Comparison of ENCODE assay signal across 9 cellular contexts in genomic region chr12:7994731-7995205, GRCh38. TPM values are rescaled to one million over a fixed set of nuclear protein-coding genes. Genes with fewer than 3 reads are reported as not detected.
DNase-seq lines count a peak whose midpoint lies in the region; ATAC-seq, FAIRE-seq and TF ChIP-seq lines count a peak whose summit lies in the region.
"Had no signal": no experiment of that assay in that cellular context is flagged by ENCODE, and none has a peak within 500 bp of the region (broad histone marks: within the 10 kb centered on the region; RNA-seq: fewer than 3 reads in every experiment).

No MANE protein-coding gene starts in this region.

- no peak overlapping the region for H3K27ac ChIP-seq in endothelial cell of umbilical vein (ENCODE audit: insufficient read depth, low read depth, low read length)
- H3K27ac ChIP-seq in sigmoid colon: peak overlapping the region in 3 of 4 donors; percentile 21 to 55 (median 52)
- H3K27ac ChIP-seq: pancreas had no signal

- FAIRE-seq in HTR-8/SVneo (lab: Jason Lieb, UNC) (peak; percentile 4), endothelial cell of umbilical vein (lab: Jason Lieb, UNC) (peak; percentile 49)
- FAIRE-seq: pancreas had no signal

- TF ChIP-seq POLR2A in endothelial cell of umbilical vein (IDR thresholded peaks at IDR 0.05; ENCODE audit: low read depth, low read length) (no peak), sigmoid colon (IDR thresholded peaks at IDR 0.05) (no peak)

- dilution Hi-C loops in endothelial cell of umbilical vein (cut with MboI; ENCODE audit: extremely low pct_ligation_motif_present, low sequenced_read_pairs): no loop called here

- H3K9me3 ChIP-seq in endothelial cell of umbilical vein (replicated peaks; ENCODE audit: control insufficient read depth, insufficient read depth, low read length) (no peaks in the 10 kb centered on the region), sigmoid colon (peaks cover 0 to 3% (median 0%) of the 10 kb centered on the region in 4 donors)
- H3K9me3 ChIP-seq: pancreas had no signal

- POLR2A ChIA-PET in endothelial cell of umbilical vein (lab: Charles Lee): no interaction called here

- TF ChIP-seq CTCF in endothelial cell of umbilical vein (IDR thresholded peaks at IDR 0.05; ENCODE audit: extremely low read depth in 1 of 2, insufficient read depth in 1 of 2, low read depth in 1 of 2, low read length in 2 of 2) (no peak), sigmoid colon (IDR thresholded peaks at IDR 0.05) (no peak)

- H3K4me2 ChIP-seq in endothelial cell of umbilical vein (ENCODE audit: insufficient read depth, low read length): no peak overlapping the region

- no peak for DNase-seq in HTR-8/SVneo (ENCODE audit: insufficient read length, low spot score)
- no peak for DNase-seq in endothelial cell of umbilical vein (ENCODE audit: low read depth, low spot score)
- no peak for DNase-seq in sigmoid colon
- DNase-seq in NCI-H1105 treated with DMSO at 0.1 percent for 48 hours (lab: John Stamatoyannopoulos, UW): no peak
- DNase-seq in GM19238 (ENCODE audit: insufficient read length, low spot score): no peak
- no peak for DNase-seq in stimulated activated CD4-positive, alpha-beta T cell treated with anti-CD3 and anti-CD28 coated beads, Interleukin-1b, Interleukin-23, amount 100 ng/mL, for 48 hours

- no peak overlapping the region for H2AFZ ChIP-seq in endothelial cell of umbilical vein (ENCODE audit: low read depth, low read length)

- H4K20me1 ChIP-seq in endothelial cell of umbilical vein (replicated peaks; ENCODE audit: control insufficient read depth, extremely low read depth, insufficient read depth, low read length): no peaks in the 10 kb centered on the region

- intact Hi-C loops in endothelial cell of umbilical vein (cut with micrococcal nuclease) (loop anchor here (1.0 to 10.0 kb wide), 5 partner anchors 34 to 320 kb away; no protein-coding TSS in a partner anchor), sigmoid colon (cut with DNase I) (loop anchor here (1.0 kb wide), 2 partner anchors 59 to 134 kb away; no protein-coding TSS in a partner anchor)

- CTCF ChIA-PET in endothelial cell of umbilical vein (lab: Charles Lee): interaction anchor here (0.8 to 5.7 kb wide), 13 partner anchors 12 to 164 kb away, joined by 3 to 132 read pairs (median 3); partner anchors contain the start of gene SLC2A3

- no peaks in the 10 kb centered on the region for H3K79me2 ChIP-seq in endothelial cell of umbilical vein (ENCODE audit: control insufficient read depth, insufficient read depth, low read length)

- H3K4me1 ChIP-seq in endothelial cell of umbilical vein (ENCODE audit: control insufficient read depth, extremely low read depth, insufficient read depth, low read length) (peaks cover 4% of the 10 kb centered on the region), sigmoid colon (no peaks in the 10 kb centered on the region)
- H3K4me1 ChIP-seq: pancreas had no signal

- no peak overlapping the region for H3K9ac ChIP-seq in endothelial cell of umbilical vein (replicated peaks; ENCODE audit: extremely low read depth, insufficient read depth, low read length)

- no peaks in the 10 kb centered on the region for H3K9me1 ChIP-seq in endothelial cell of umbilical vein (replicated peaks; ENCODE audit: control insufficient read depth, extremely low read depth, insufficient read depth, low read length)

- ATAC-seq in GM18909 (IDR thresholded peaks at IDR 0.05; ENCODE audit: poor library complexity, unreplicated experiment) (peak; percentile 20), GM21390 (IDR thresholded peaks at IDR 0.05; ENCODE audit: unreplicated experiment) (no peak)

- no peaks in the 10 kb centered on the region for H3K36me3 ChIP-seq in endothelial cell of umbilical vein (ENCODE audit: control insufficient read depth in 2 of 2, extremely low read depth in 1 of 2, insufficient read depth in 2 of 2, low read length in 2 of 2)
- no peaks in the 10 kb centered on the region for H3K36me3 ChIP-seq in sigmoid colon
- H3K36me3 ChIP-seq: pancreas had no signal

- H3K27me3 ChIP-seq in endothelial cell of umbilical vein (ENCODE audit: control insufficient read depth in 2 of 2, insufficient read depth in 2 of 2, low read length in 2 of 2) (no peaks in the 10 kb centered on the region), sigmoid colon (no peaks in the 10 kb centered on the region)
- H3K27me3 ChIP-seq: pancreas had no signal

- no peak for TF ChIP-seq EP300 in sigmoid colon (IDR thresholded peaks at IDR 0.05)

- 70 to 73% methylated on average over 7 of the region's 7 CpGs for WGBS in sigmoid colon, 2 donors

- H3K4me3 ChIP-seq in endothelial cell of umbilical vein (replicated peaks in 1 of 3; ENCODE audit: insufficient read depth in 1 of 3, low read depth in 1 of 3, low read length in 3 of 3) (no peak overlapping the region), sigmoid colon (no peak overlapping the region)
- H3K4me3 ChIP-seq: pancreas had no signal

- BruUV-seq in endothelial cell of umbilical vein (replicated peaks; lab: Mats Ljungman, UMichigan): no TSS peak

TF ChIP-seq in endothelial cell of umbilical vein, 7 proteins besides CTCF, POLR2A, EP300 and RAD21:
- peak; percentile 61 for TF ChIP-seq FOS (IDR thresholded peaks at IDR 0.05; ENCODE audit: borderline replicate concordance, insufficient read depth, low read length)
- no peak for TF ChIP-seq MYC (IDR thresholded peaks at IDR 0.05; ENCODE audit: low read depth, low read length)

RNA-seq across cellular contexts. Expression of gene FOXJ2, which starts 37.7 kb away (rescaled TPM):
- total RNA-seq in endothelial cell of umbilical vein (13.3 and 13.9 TPM in 2 replicates), sigmoid colon (10 to 100 TPM; 12.5 to 17.1 (median 15.7) TPM)
- polyA plus RNA-seq in endothelial cell of umbilical vein (5.3 and 6.2 TPM in 2 replicates), sigmoid colon (1 to 10 TPM; 2.8 to 8.6 (median 4.8) TPM)
- polyA plus RNA-seq in endothelial cell of umbilical vein (2011; cell fraction: cytosol; rRNA removed): 4.6 and 4.8 TPM in 2 replicates
- 6.2 and 8.0 TPM in 2 replicates for polyA plus RNA-seq in endothelial cell of umbilical vein (2011; cell fraction: nucleus; rRNA removed)
- polyA plus RNA-seq in endothelial cell of umbilical vein (2012): 8.5 TPM in 2 replicates
- polyA minus RNA-seq in endothelial cell of umbilical vein: 6.7 and 7.5 TPM in 2 replicates
- polyA minus RNA-seq in endothelial cell of umbilical vein (2011; cell fraction: cytosol; rRNA and poly(A)+ RNA removed): 4.6 TPM
- 4.6 and 5.9 TPM in 2 replicates for polyA minus RNA-seq in endothelial cell of umbilical vein (2011; cell fraction: nucleus; rRNA and poly(A)+ RNA removed)

RNA-seq across cellular contexts. Expression of gene SLC2A3, which starts 58.8 kb away (rescaled TPM):
- total RNA-seq in endothelial cell of umbilical vein (13.9 and 25.7 TPM in 2 replicates), sigmoid colon (100 to 1,000 TPM in 1 of 4 donors, 10 to 100 TPM in 3; 12.8 to 110 (median 30.9) TPM)
- polyA plus RNA-seq in endothelial cell of umbilical vein (12.7 and 20.8 TPM in 2 replicates), sigmoid colon (10 to 100 TPM in 1 of 3 donors, 1 to 10 TPM in 2; 3.0 to 12.6 (median 6.0) TPM)
- 8.9 and 9.9 TPM in 2 replicates for polyA plus RNA-seq in endothelial cell of umbilical vein (2011; cell fraction: cytosol; rRNA removed)
- polyA plus RNA-seq in endothelial cell of umbilical vein (2011; cell fraction: nucleus; rRNA removed): 20.7 and 21.8 TPM in 2 replicates
- 33.5 and 53.0 TPM in 2 replicates for polyA plus RNA-seq in endothelial cell of umbilical vein (2012)
- polyA minus RNA-seq in endothelial cell of umbilical vein: 32.2 and 35.4 TPM in 2 replicates
- polyA minus RNA-seq in endothelial cell of umbilical vein (2011; cell fraction: cytosol; rRNA and poly(A)+ RNA removed): 22.0 TPM
- 29.1 and 41.5 TPM in 2 replicates for polyA minus RNA-seq in endothelial cell of umbilical vein (2011; cell fraction: nucleus; rRNA and poly(A)+ RNA removed)
